ENCODE assay signal across 2 cellular contexts in the genomic region with DNA sequence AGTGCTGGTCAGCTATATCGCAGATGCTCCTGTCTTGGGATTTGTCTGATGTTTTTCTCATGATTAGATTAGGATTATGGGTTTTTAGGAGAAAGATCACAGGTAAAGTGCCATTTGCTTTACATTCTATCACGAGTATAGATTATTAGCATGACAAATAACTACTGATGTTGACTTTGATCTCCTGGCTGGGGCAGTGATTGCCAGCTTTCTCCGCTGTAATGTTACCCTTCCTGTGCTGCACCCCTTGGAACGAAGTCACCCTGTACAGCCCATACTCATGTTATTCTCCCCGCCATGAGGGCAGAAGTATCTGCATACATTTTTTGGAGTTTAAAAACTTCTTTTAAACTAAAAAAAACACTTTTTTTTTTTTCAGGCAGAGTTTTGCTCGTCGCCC.
TF ChIP-seq lines count a peak whose summit lies in the region.

No MANE protein-coding gene starts in this region.

TF ChIP-seq in H1, 55 proteins besides CTCF, POLR2A, EP300 and RAD21:
- TF ChIP-seq NANOG (IDR thresholded peaks at IDR 0.05; ENCODE audit: insufficient read depth, low read depth, low read length, poor library complexity, severe bottlenecking) (peak; percentile 56), ZNF274 (IDR thresholded peaks at IDR 0.05; ENCODE audit: borderline replicate concordance, extremely low read depth, low read length) (no peak)

TF ChIP-seq in HEK293T, 16 proteins besides CTCF, POLR2A, EP300 and RAD21:
- no peak for TF ChIP-seq NFRKB (IDR thresholded peaks at IDR 0.05)
- no peak for TF ChIP-seq SUZ12 (IDR thresholded peaks at IDR 0.05)
- no peak for TF ChIP-seq LEF1 (IDR thresholded peaks at IDR 0.05; ENCODE audit: borderline replicate concordance)
- TF ChIP-seq FOXM1 (IDR thresholded peaks at IDR 0.05; ENCODE audit: borderline replicate concordance), result no peak
- no peak for TF ChIP-seq CTBP1 (IDR thresholded peaks at IDR 0.05; ENCODE audit: borderline replicate concordance)
- no peak for TF ChIP-seq HDGF (IDR thresholded peaks at IDR 0.05; ENCODE audit: borderline replicate concordance)
- TF ChIP-seq ZNF384 (IDR thresholded peaks at IDR 0.05), result no peak
- no peak for TF ChIP-seq FOXA1 (IDR thresholded peaks at IDR 0.05)
- no peak for TF ChIP-seq SP1 (IDR thresholded peaks at IDR 0.05)
- TF ChIP-seq, protein P1, sequence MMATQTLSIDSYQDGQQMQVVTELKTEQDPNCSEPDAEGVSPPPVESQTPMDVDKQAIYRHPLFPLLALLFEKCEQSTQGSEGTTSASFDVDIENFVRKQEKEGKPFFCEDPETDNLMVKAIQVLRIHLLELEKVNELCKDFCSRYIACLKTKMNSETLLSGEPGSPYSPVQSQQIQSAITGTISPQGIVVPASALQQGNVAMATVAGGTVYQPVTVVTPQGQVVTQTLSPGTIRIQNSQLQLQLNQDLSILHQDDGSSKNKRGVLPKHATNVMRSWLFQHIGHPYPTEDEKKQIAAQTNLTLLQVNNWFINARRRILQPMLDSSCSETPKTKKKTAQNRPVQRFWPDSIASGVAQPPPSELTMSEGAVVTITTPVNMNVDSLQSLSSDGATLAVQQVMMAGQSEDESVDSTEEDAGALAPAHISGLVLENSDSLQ (IDR thresholded peaks at IDR 0.05), result no peak
- TF ChIP-seq L3MBTL2 (conservative IDR thresholded peaks at IDR 0.05), result no peak
